16 cellular contexts compared by ENCODE assay signal in the genomic region with DNA sequence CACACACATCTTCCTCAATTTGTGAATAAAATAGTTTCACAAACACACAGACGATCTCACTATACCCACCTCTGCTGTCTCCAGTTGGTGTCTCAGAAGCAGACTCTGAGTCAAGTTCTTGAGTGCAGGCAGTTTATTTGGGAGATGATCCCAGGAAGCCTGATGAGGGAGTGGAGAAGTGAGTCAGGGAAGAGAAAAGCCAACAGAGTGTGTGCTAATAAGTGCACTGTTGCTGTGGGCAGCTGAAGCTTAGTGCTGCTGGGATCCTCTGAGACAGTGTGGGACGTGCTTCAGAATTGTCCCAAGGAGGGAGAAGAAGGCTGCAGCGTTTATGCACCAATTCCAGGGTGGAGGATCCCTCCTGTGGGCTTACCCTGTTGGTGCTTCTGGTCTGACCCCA.
"Had no signal": no experiment of that assay in that cellular context is flagged by ENCODE, and none has a peak within 500 bp of the region (broad histone marks: within the 10 kb centered on the region; RNA-seq: fewer than 3 reads in every experiment).

No MANE protein-coding gene starts in this region.

- H3K4me3 ChIP-seq: ascending aorta, breast epithelium, hepatocyte, left lung, mucosa of descending colon, pancreas had no signal

- H3K27me3 ChIP-seq: ascending aorta, breast epithelium, hepatocyte, pancreas had no signal

- H3K79me2 ChIP-seq: hepatocyte had no signal

- H3K4me1 ChIP-seq: ascending aorta, breast epithelium, left lung, pancreas had no signal

- DNase-seq: activated B cell treated with CpG ODN at 0.5 μM for 24 hours; activated gamma-delta T cell treated with Interleukin-2 at 50 U/mL for 16 hours; activated T-cell treated with anti-CD3 and anti-CD28 coated beads, Interleukin-2, amount 50 U/mL, for 4 hours; cerebellar nuclear complex; dermis blood vessel endothelial cell; endodermal cell; erythroblast; left lung; mucosa of descending colon; naive thymus-derived CD8-positive, alpha-beta T cell; pancreas; stimulated activated CD4-positive, alpha-beta T cell treated with anti-CD3 and anti-CD28 coated beads, Interleukin-1b, Interleukin-23, amount 100 ng/mL, for 48 hours had no signal

- ATAC-seq: activated T-cell treated with anti-CD3 and anti-CD28 coated beads, Interleukin-2, amount 50 U/mL, for 4 hours; left lung; mucosa of descending colon; naive thymus-derived CD8-positive, alpha-beta T cell; pancreas; SK-N-SH treated with all-trans-retinoic acid at 6 μM for 48 hours had no signal

- H3K27ac ChIP-seq: ascending aorta, breast epithelium, hepatocyte, left lung, pancreas had no signal

- H3K4me2 ChIP-seq: hepatocyte had no signal

- H3K36me3 ChIP-seq: ascending aorta, breast epithelium, left lung, pancreas had no signal

- H3K9me3 ChIP-seq: ascending aorta, breast epithelium, left lung, mucosa of descending colon, pancreas had no signal

- H2AFZ ChIP-seq: hepatocyte had no signal
